Comparison of ENCODE assay signal across 8 cellular contexts in the genomic region with DNA sequence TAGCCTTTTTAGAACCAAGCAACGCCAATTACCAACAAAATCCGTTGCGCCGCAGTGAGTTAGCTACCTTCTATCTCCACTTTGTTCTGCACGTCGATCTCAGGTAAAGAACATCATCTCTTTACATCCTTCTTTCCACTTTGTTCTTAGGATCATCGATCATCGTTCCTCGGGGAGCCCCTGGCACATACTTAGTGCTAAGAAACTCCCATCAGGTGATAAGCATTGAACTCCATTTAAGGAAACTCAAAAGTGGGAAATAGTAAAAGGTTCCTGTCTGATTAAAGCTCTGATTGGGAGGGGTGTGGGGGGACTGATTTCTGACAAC.
A peak's percentile ranks its signal among the peaks of the same experiment; 100 is the strongest.
DNase-seq lines count a peak whose midpoint lies in the region; ATAC-seq and TF ChIP-seq lines count a peak whose summit lies in the region.

No MANE protein-coding gene starts in this region.

- peaks cover 37% of the 10 kb centered on the region for H3K79me2 ChIP-seq in GM23338 (replicated peaks; ENCODE audit: insufficient read depth)

- peaks cover 5% of the 10 kb centered on the region for H3K27me3 Mint-ChIP-seq in GM23338 (ENCODE audit: insufficient read depth, low read depth, poor library complexity)
- H3K27me3 Mint-ChIP-seq in activated CD8-positive, alpha-beta T cell treated with anti-CD3 and anti-CD28 coated beads for 36 hours, result peaks cover 15% of the 10 kb centered on the region
- H3K27me3 Mint-ChIP-seq in glutamatergic neuron (ENCODE audit: unreplicated experiment), result peaks cover 7% of the 10 kb centered on the region

- peak overlapping the region; percentile 85 for H3K4me3 Mint-ChIP-seq in GM23338
- H3K4me3 Mint-ChIP-seq in activated CD8-positive, alpha-beta T cell treated with anti-CD3 and anti-CD28 coated beads for 36 hours, result peak overlapping the region; percentile 73
- H3K4me3 Mint-ChIP-seq in glutamatergic neuron (ENCODE audit: unreplicated experiment), result peak overlapping the region; percentile 90

- H3K9me3 Mint-ChIP-seq in GM23338, result peaks cover 19% of the 10 kb centered on the region; the same call in 2 of the 3 replicates
- H3K9me3 Mint-ChIP-seq in activated CD8-positive, alpha-beta T cell treated with anti-CD3 and anti-CD28 coated beads for 36 hours, result peaks cover 17% of the 10 kb centered on the region
- peaks cover 10% of the 10 kb centered on the region for H3K9me3 Mint-ChIP-seq in glutamatergic neuron (ENCODE audit: unreplicated experiment)

- no peak for TF ChIP-seq POLR2A in gastrocnemius medialis (IDR thresholded peaks at IDR 0.05)

- H3K9me3 ChIP-seq in gastrocnemius medialis, result peaks cover 0 to 6% (median 0%) of the 10 kb centered on the region in 3 donors

- peak overlapping the region; percentile 41; the same call in 1 of the 2 replicates for H3K27ac ChIP-seq in GM23338 (ENCODE audit: low read depth)
- peak overlapping the region; percentile 73 to 92 (median 81) for H3K27ac ChIP-seq in gastrocnemius medialis

- H3K27ac Mint-ChIP-seq in GM23338, result peak overlapping the region; percentile 98
- peak overlapping the region; percentile 41 for H3K27ac Mint-ChIP-seq in activated CD8-positive, alpha-beta T cell treated with anti-CD3 and anti-CD28 coated beads for 36 hours
- H3K27ac Mint-ChIP-seq in glutamatergic neuron (ENCODE audit: unreplicated experiment), result peak overlapping the region; percentile 88

- no peaks in the 10 kb centered on the region for H3K9me2 ChIP-seq in GM23338 (ENCODE audit: insufficient read depth)

- no peaks in the 10 kb centered on the region for H4K20me1 ChIP-seq in GM23338 (replicated peaks; ENCODE audit: insufficient read depth)

- CTCF ChIA-PET in activated CD8-positive, alpha-beta T cell treated with anti-CD3 and anti-CD28 coated beads for 36 hours (lab: Charles Lee), result no interaction called here

- no peaks in the 10 kb centered on the region for H3K36me3 ChIP-seq in GM23338 (ENCODE audit: insufficient read depth)
- no peaks in the 10 kb centered on the region for H3K36me3 ChIP-seq in gastrocnemius medialis

- 0 out of 2 replicates have a peak, but pooled peaks cover 3% of the 10 kb centered on the region for H3F3A ChIP-seq in GM23338 (replicated peaks; ENCODE audit: low read depth)

- TF ChIP-seq CTCF in GM23338 (conservative IDR thresholded peaks at IDR 0.05; ENCODE audit: low read depth in 2 of 2) (no peak), glutamatergic neuron (IDR thresholded peaks at IDR 0.05; ENCODE audit: partially characterized antibody, unreplicated experiment) (no peak), gastrocnemius medialis (IDR thresholded peaks at IDR 0.05 in 4 of 5, conservative IDR thresholded peaks at IDR 0.05 in 1 of 5) (no peak)
- no peak for TF ChIP-seq CTCF in activated CD8-positive, alpha-beta T cell treated with anti-CD3 and anti-CD28 coated beads for 36 hours (IDR thresholded peaks at IDR 0.05)

- H3K4me1 Mint-ChIP-seq in GM23338 (peaks cover 18% of the 10 kb centered on the region), glutamatergic neuron (ENCODE audit: low read depth, unreplicated experiment) (peaks cover 4% of the 10 kb centered on the region)
- H3K4me1 Mint-ChIP-seq in activated CD8-positive, alpha-beta T cell treated with anti-CD3 and anti-CD28 coated beads for 36 hours (ENCODE audit: low read depth), result peaks cover 7% of the 10 kb centered on the region

- in situ Hi-C loops in gastrocnemius medialis (cut with MboI; ENCODE audit: low sequenced_read_pairs in 4 of 4), result no loop called here

- DNase-seq in GM23338 (ENCODE audit: low spot score) (no peak), glutamatergic neuron (no peak), gastrocnemius medialis (no peak), A172 (ENCODE audit: low spot score) (no peak), putamen (ENCODE audit: low spot score) (no peak)
- DNase-seq in activated CD8-positive, alpha-beta T cell treated with anti-CD3 and anti-CD28 coated beads for 36 hours, result no peak
- DNase-seq in effector CD8-positive, alpha-beta T cell (lab: John Stamatoyannopoulos, UW), result no peak

- H3K4me3 ChIP-seq in GM23338 (peak overlapping the region; percentile 84), gastrocnemius medialis (peak overlapping the region; percentile 54 to 88 (median 74))

- H3K4me1 ChIP-seq in GM23338 (ENCODE audit: insufficient read depth), result 0 out of 2 replicates have a peak, but pooled peaks cover 6% of the 10 kb centered on the region
- peaks cover 0 to 6% of the 10 kb centered on the region in 2 donors for H3K4me1 ChIP-seq in gastrocnemius medialis

- peak overlapping the region; percentile 87 for H3K4me2 ChIP-seq in GM23338

- ATAC-seq in GM23338 (peak; percentile 4; the same call in 2 of the 3 replicates), gastrocnemius medialis (no peak), HG02938 (IDR thresholded peaks at IDR 0.05; ENCODE audit: unreplicated experiment) (no peak)
- ATAC-seq in activated CD8-positive, alpha-beta T cell treated with anti-CD3 and anti-CD28 coated beads for 36 hours, result no peak

- peak overlapping the region; percentile 53; the same call in 1 of the 2 replicates for H2AFZ ChIP-seq in GM23338

- POLR2A ChIA-PET in activated CD8-positive, alpha-beta T cell treated with anti-CD3 and anti-CD28 coated beads for 36 hours (lab: Charles Lee), result no interaction called here

- intact Hi-C loops in activated CD8-positive, alpha-beta T cell treated with anti-CD3 and anti-CD28 coated beads for 36 hours (cut with micrococcal nuclease), result no loop called here
- intact Hi-C loops in gastrocnemius medialis (cut with DNase I; ENCODE audit: low total_unique reads), result no loop called here

- H3K36me3 Mint-ChIP-seq in GM23338 (ENCODE audit: low read depth) (peaks cover 16% of the 10 kb centered on the region; the same call in 2 of the 3 replicates), glutamatergic neuron (ENCODE audit: unreplicated experiment) (no peaks in the 10 kb centered on the region)
- H3K36me3 Mint-ChIP-seq in activated CD8-positive, alpha-beta T cell treated with anti-CD3 and anti-CD28 coated beads for 36 hours (ENCODE audit: low read depth), result peaks cover 2% of the 10 kb centered on the region

- H3K27me3 ChIP-seq in GM23338 (ENCODE audit: insufficient read depth) (no peaks in the 10 kb centered on the region), gastrocnemius medialis (no peaks in the 10 kb centered on the region)

TF ChIP-seq in GM23338, 12 proteins besides CTCF, POLR2A, EP300 and RAD21 (continues in another document):
- TF ChIP-seq CREB1 (CRISPR knock-in tag; IDR thresholded peaks at IDR 0.05; ENCODE audit: low read depth), result no peak
- no peak for TF ChIP-seq ZNF114 (CRISPR knock-in tag; IDR thresholded peaks at IDR 0.05)
- TF ChIP-seq POLR2AphosphoS5 (IDR thresholded peaks at IDR 0.05; ENCODE audit: low read depth), result no peak
- TF ChIP-seq JUNB (IDR thresholded peaks at IDR 0.05; ENCODE audit: unreplicated experiment), result no peak
- no peak for TF ChIP-seq NANOG (IDR thresholded peaks at IDR 0.05; ENCODE audit: borderline replicate concordance)
- TF ChIP-seq, protein P1, sequence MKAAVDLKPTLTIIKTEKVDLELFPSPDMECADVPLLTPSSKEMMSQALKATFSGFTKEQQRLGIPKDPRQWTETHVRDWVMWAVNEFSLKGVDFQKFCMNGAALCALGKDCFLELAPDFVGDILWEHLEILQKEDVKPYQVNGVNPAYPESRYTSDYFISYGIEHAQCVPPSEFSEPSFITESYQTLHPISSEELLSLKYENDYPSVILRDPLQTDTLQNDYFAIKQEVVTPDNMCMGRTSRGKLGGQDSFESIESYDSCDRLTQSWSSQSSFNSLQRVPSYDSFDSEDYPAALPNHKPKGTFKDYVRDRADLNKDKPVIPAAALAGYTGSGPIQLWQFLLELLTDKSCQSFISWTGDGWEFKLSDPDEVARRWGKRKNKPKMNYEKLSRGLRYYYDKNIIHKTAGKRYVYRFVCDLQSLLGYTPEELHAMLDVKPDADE (IDR thresholded peaks at IDR 0.05), result no peak
- TF ChIP-seq EZH2phosphoT487 (IDR thresholded peaks at IDR 0.05; ENCODE audit: unreplicated experiment), result no peak
- no peak for TF ChIP-seq EZH2 (IDR thresholded peaks at IDR 0.05; ENCODE audit: low read depth, unreplicated experiment)
- TF ChIP-seq STAT1 (IDR thresholded peaks at IDR 0.05; ENCODE audit: unreplicated experiment), result no peak
- TF ChIP-seq ZNF331 (CRISPR knock-in tag; IDR thresholded peaks at IDR 0.05; ENCODE audit: low read depth), result no peak

Comparison
In these comparisons a context has a peak if more than half of its experiments do, and no peak if none do; other contexts are left out.
1. H3K27ac Mint-ChIP-seq: peak in every context shown above with its lines; median percentile 98 in GM23338; 88 in glutamatergic neuron; 41 in activated CD8-positive, alpha-beta T cell treated with anti-CD3 and anti-CD28 coated beads for 36 hours.